ENCODE assay signal across 11 cellular contexts in the genomic region with DNA sequence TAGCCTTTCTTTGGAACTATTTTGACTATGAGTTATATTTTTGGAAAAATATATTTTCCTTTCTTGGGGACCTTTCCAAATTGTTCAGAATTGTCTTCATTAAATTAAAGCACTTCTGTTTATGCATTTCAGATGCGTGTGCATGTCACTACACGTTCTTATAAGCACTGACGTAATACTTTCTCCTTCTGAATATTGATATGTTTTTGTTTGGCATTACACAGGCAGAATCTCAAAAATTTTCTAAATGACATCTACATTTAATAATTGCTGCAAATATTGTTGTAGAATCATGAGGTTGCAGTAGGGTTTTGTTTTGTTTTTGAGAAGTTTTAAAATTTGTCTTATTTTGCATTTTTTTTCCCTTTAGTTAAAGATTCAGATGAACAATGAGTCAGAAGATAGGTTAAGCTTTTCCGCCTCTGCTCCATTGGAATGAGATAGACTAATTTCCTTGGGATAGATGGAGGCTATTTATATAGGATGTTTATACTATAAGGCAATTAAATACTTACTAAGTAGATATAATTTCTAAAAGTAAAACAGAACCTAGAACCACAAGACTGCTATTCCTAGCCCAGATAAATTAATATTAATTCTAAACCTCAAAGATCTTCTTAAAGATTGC.
A peak's percentile ranks its signal among the peaks of the same experiment; 100 is the strongest.
DNase-seq lines count a peak whose midpoint lies in the region; ATAC-seq and TF ChIP-seq lines count a peak whose summit lies in the region.
"Had no signal": no experiment of that assay in that cellular context is flagged by ENCODE, and none has a peak within 500 bp of the region (broad histone marks: within the 10 kb centered on the region; RNA-seq: fewer than 3 reads in every experiment).

No MANE protein-coding gene starts in this region.

- ATAC-seq in central memory CD8-positive, alpha-beta T cell (replicated peaks; ENCODE audit: extremely low read depth, poor library complexity, severe bottlenecking), result no peak
- no peak for ATAC-seq in GM18909 (IDR thresholded peaks at IDR 0.05; ENCODE audit: poor library complexity, unreplicated experiment)

- H3K4me1 ChIP-seq in ACC112 (ENCODE audit: control insufficient read depth, insufficient read depth, low read length, unreplicated experiment) (peaks cover 72% of the 10 kb centered on the region), osteoblast (ENCODE audit: insufficient read depth, low read length) (peaks cover 75% of the 10 kb centered on the region)

- peaks cover 19% of the 10 kb centered on the region for H4K20me1 ChIP-seq in osteoblast (ENCODE audit: insufficient read depth, low read length)

- peaks cover 92% of the 10 kb centered on the region for H3K4me1 Mint-ChIP-seq in HFFc6 (ENCODE audit: low read depth)
- peaks cover 49% of the 10 kb centered on the region for H3K4me1 Mint-ChIP-seq in central memory CD8-positive, alpha-beta T cell

- H3K36me3 ChIP-seq in ACC112 (ENCODE audit: insufficient read depth, low read length), result peaks cover 8% of the 10 kb centered on the region
- H3K36me3 ChIP-seq in osteoblast (ENCODE audit: insufficient read depth, low read length), result peaks cover 12% of the 10 kb centered on the region

- H3K36me3 Mint-ChIP-seq in HFFc6 (ENCODE audit: low read depth), result peaks cover 20% of the 10 kb centered on the region
- peaks cover 22% of the 10 kb centered on the region for H3K36me3 Mint-ChIP-seq in central memory CD8-positive, alpha-beta T cell (ENCODE audit: insufficient read depth)

- peak overlapping the region; percentile 76 for H3K4me3 Mint-ChIP-seq in HFFc6
- H3K4me3 Mint-ChIP-seq in central memory CD8-positive, alpha-beta T cell, result no peak overlapping the region

- no peaks in the 10 kb centered on the region for H3K27me3 Mint-ChIP-seq in HFFc6 (ENCODE audit: insufficient read depth)
- no peaks in the 10 kb centered on the region for H3K27me3 Mint-ChIP-seq in central memory CD8-positive, alpha-beta T cell

- H3K27ac ChIP-seq in ACC112 (ENCODE audit: low read depth, low read length) (peak overlapping the region; percentile 8; the same call in 1 of the 2 replicates), osteoblast (ENCODE audit: low read depth, low read length) (peak overlapping the region; percentile 38)
- H3K27ac ChIP-seq: BLaER1 treated with 17β-estradiol and CSF1 and Interleukin-3, amounts not matched to agents 10 nM and 100 nM had no signal

- H3K27ac Mint-ChIP-seq in HFFc6, result peak overlapping the region; percentile 92
- peak overlapping the region; percentile 64 for H3K27ac Mint-ChIP-seq in central memory CD8-positive, alpha-beta T cell (ENCODE audit: low read depth)

- TF ChIP-seq CTCF in HFFc6 (IDR thresholded peaks at IDR 0.05) (no peak), osteoblast (IDR thresholded peaks at IDR 0.05; ENCODE audit: extremely low read depth, low read depth, low read length) (no peak)

- H3K4me2 ChIP-seq in osteoblast (ENCODE audit: insufficient read depth, low read length), result no peak overlapping the region

- DNase-seq in HFFc6 (no peak), osteoblast (ENCODE audit: insufficient read length, low spot score, missing footprints) (peak; percentile 17), LoVo (ENCODE audit: low spot score) (no peak), NCI-H2196 (lab: John Stamatoyannopoulos, UW; ENCODE audit: unreplicated experiment) (no peak), NCI-H146 treated with DMSO at 0.1 percent for 48 hours (lab: John Stamatoyannopoulos, UW; ENCODE audit: unreplicated experiment) (no peak)
- no peak for DNase-seq in central memory CD8-positive, alpha-beta T cell (ENCODE audit: low spot score in 2 of 2)
- DNase-seq: activated CD8-positive, alpha-beta memory T cell treated with anti-CD3 and anti-CD28 coated beads, Interleukin-2, amount 50 U/mL, for 4 hours; NCI-H1048 had no signal

- H3K9me3 ChIP-seq in osteoblast (ENCODE audit: low read depth, low read length), result no peaks in the 10 kb centered on the region
- H3K9me3 ChIP-seq: BLaER1 treated with 17β-estradiol and CSF1 and Interleukin-3, amounts not matched to agents 10 nM and 100 nM had no signal

- H2AFZ ChIP-seq in ACC112 (ENCODE audit: low read length, unreplicated experiment), result no peak overlapping the region
- no peak overlapping the region for H2AFZ ChIP-seq in osteoblast (ENCODE audit: low read length)

- H3K79me2 ChIP-seq in ACC112 (ENCODE audit: control insufficient read depth, insufficient read depth, low read length, unreplicated experiment), result peaks cover 91% of the 10 kb centered on the region
- H3K79me2 ChIP-seq in osteoblast (ENCODE audit: insufficient read depth, low read length), result peaks cover 96% of the 10 kb centered on the region

- H3K27me3 ChIP-seq in ACC112 (ENCODE audit: insufficient read depth, low read length) (no peaks in the 10 kb centered on the region), osteoblast (ENCODE audit: insufficient read depth, low read length) (no peaks in the 10 kb centered on the region)
- H3K27me3 ChIP-seq: BLaER1 treated with 17β-estradiol and CSF1 and Interleukin-3, amounts not matched to agents 10 nM and 100 nM had no signal

- H3K4me3 ChIP-seq in ACC112 (ENCODE audit: low read depth, low read length) (no peak overlapping the region), osteoblast (ENCODE audit: insufficient read depth, low read length) (no peak overlapping the region)
- H3K4me3 ChIP-seq: BLaER1 treated with 17β-estradiol and CSF1 and Interleukin-3, amounts not matched to agents 10 nM and 100 nM had no signal

- no peaks in the 10 kb centered on the region for H3K9me3 Mint-ChIP-seq in HFFc6
- H3K9me3 Mint-ChIP-seq in central memory CD8-positive, alpha-beta T cell, result no peaks in the 10 kb centered on the region
